In genomic region chr10:42882597-42882996, GRCh38 we compare ENCODE assay signal across 25 cellular contexts.
"Had no signal": no experiment of that assay in that cellular context is flagged by ENCODE, and none has a peak within 500 bp of the region (broad histone marks: within the 10 kb centered on the region; RNA-seq: fewer than 3 reads in every experiment).

No MANE protein-coding gene starts in this region.

- H3K4me3 ChIP-seq: neural progenitor cell, ovary, right lobe of liver, sigmoid colon, stomach, thoracic aorta, thyroid gland, tibial nerve, upper lobe of left lung, vagina had no signal

- H3K79me2 ChIP-seq: parathyroid adenoma had no signal

- H3K9ac ChIP-seq: neural progenitor cell, parathyroid adenoma had no signal

- H2AFZ ChIP-seq: neural progenitor cell, parathyroid adenoma had no signal

- DNase-seq: natural killer cell; occipital lobe; ovary; posterior cingulate gyrus; retina; right cardiac atrium; right lobe of liver; sigmoid colon; small intestine; stimulated activated CD4-positive, alpha-beta T cell treated with anti-CD3 and anti-CD28 coated beads, Interleukin-15, amount 100 ng/mL, for 24 hours; stimulated activated CD4-positive, alpha-beta T cell treated with anti-CD3 and anti-CD28 coated beads, Interleukin-2, amount 100 ng/mL, for 24 hours; stimulated activated CD4-positive, alpha-beta T cell treated with anti-CD3 and anti-CD28 coated beads, Interleukin-2, amount 100 ng/mL, for 48 hours; stimulated activated CD4-positive, alpha-beta T cell treated with anti-CD3 and anti-CD28 coated beads, Interleukin-4, amount 100 ng/mL, for 24 hours; stimulated activated naive B cell treated with anti-CD40 and anti-IgM and Interleukin-4, amounts not matched to agents 10 μg/mL and 1 μg/mL and 100 μg/mL, for 72 hours; stimulated activated naive CD4-positive, alpha-beta T cell treated with Interleukin-2 at 50 U/mL for 16 hours; stomach; thyroid gland; trophoblast cell; upper lobe of left lung had no signal

- H3K9me3 ChIP-seq: ovary, right lobe of liver, thoracic aorta, thyroid gland, vagina had no signal

- ATAC-seq: natural killer cell; right cardiac atrium; right lobe of liver; stimulated activated effector memory CD8-positive, alpha-beta T cell treated with anti-CD3 and anti-CD28 coated beads, Interleukin-12 subunit alpha, Interleukin-12 subunit beta, amount 100 ng/mL, for 72 hours; stimulated activated naive B cell treated with anti-CD40 and anti-IgM and Interleukin-4, amounts not matched to agents 10 μg/mL and 1 μg/mL and 100 μg/mL, for 72 hours had no signal

- H3K27ac ChIP-seq: neural progenitor cell, ovary, parathyroid adenoma, right lobe of liver, sigmoid colon, stomach, thoracic aorta, thyroid gland, tibial nerve, upper lobe of left lung, vagina had no signal

- FAIRE-seq: small intestine had no signal

- H3K4me1 ChIP-seq: neural progenitor cell, parathyroid adenoma, right lobe of liver, sigmoid colon, stomach, thyroid gland, tibial nerve, upper lobe of left lung, vagina had no signal

- H3K27me3 ChIP-seq: neural progenitor cell, ovary, right lobe of liver, thyroid gland, tibial nerve, upper lobe of left lung, vagina had no signal

- H3K36me3 ChIP-seq: neural progenitor cell, ovary, right lobe of liver, sigmoid colon, stomach, thoracic aorta, thyroid gland, tibial nerve, upper lobe of left lung, vagina had no signal

- H3K4me2 ChIP-seq: neural progenitor cell had no signal
